Comparison of ENCODE assay signal across 1 cellular context in genomic region chr1:67916439-67916886, GRCh38.
TF ChIP-seq lines count a peak whose summit lies in the region.

No MANE protein-coding gene starts in this region.

TF ChIP-seq in K562, 482 proteins besides CTCF, POLR2A, EP300 and RAD21 (continued from another document and continues in another):
- no peak for TF ChIP-seq ATF3 (IDR thresholded peaks at IDR 0.05)
- TF ChIP-seq ATF3 (CRISPR knock-in tag; conservative IDR thresholded peaks at IDR 0.05) = no peak
- peak; percentile 75; the same call in 1 of the 2 replicates for TF ChIP-seq DMBX1 (CRISPR knock-in tag; IDR thresholded peaks at IDR 0.05; ENCODE audit: borderline replicate concordance)
- TF ChIP-seq CXXC5 (CRISPR knock-in tag; IDR thresholded peaks at IDR 0.05) = peak; percentile 56
- TF ChIP-seq ZFP36 (IDR thresholded peaks at IDR 0.05; ENCODE audit: low read depth, low read length, partially characterized antibody) = peak; percentile 12
- TF ChIP-seq ZNF699 (CRISPR knock-in tag; IDR thresholded peaks at IDR 0.05; ENCODE audit: insufficient replicate concordance) = no peak
- TF ChIP-seq HES1 (IDR thresholded peaks at IDR 0.05; ENCODE audit: low read depth) = 0 out of 2 replicates have a peak, but pooled peaks have one; percentile 41
- 0 out of 2 replicates have a peak, but pooled peaks have one; percentile 12 for TF ChIP-seq NFE2 (IDR thresholded peaks at IDR 0.05; ENCODE audit: low read depth)
- TF ChIP-seq FOXK2 (conservative IDR thresholded peaks at IDR 0.05 in 1 of 2, IDR thresholded peaks at IDR 0.05 in 1 of 2; ENCODE audit: low read depth in 2 of 2) = no peak
- TF ChIP-seq ZNF449 (CRISPR knock-in tag; IDR thresholded peaks at IDR 0.05) = peak; percentile 75; the same call in 1 of the 2 replicates
- TF ChIP-seq ZKSCAN3 (CRISPR knock-in tag; IDR thresholded peaks at IDR 0.05) = no peak
- TF ChIP-seq HNRNPK (IDR thresholded peaks at IDR 0.05; ENCODE audit: low read depth, low read length, poor library complexity, severe bottlenecking) = no peak
- TF ChIP-seq ZNF609 (CRISPR knock-in tag; IDR thresholded peaks at IDR 0.05; ENCODE audit: borderline replicate concordance) = no peak
- TF ChIP-seq POLR2H (tag; IDR thresholded peaks at IDR 0.05; ENCODE audit: low read depth) = no peak
- peak in 1 of 2 experiments; percentile 27 for TF ChIP-seq AFF1 (IDR thresholded peaks at IDR 0.05; ENCODE audit: low read depth in 1 of 2, partially characterized antibody in 2 of 2)
- no peak for TF ChIP-seq SRSF9 (IDR thresholded peaks at IDR 0.05; ENCODE audit: borderline replicate concordance, low read depth, low read length)
- peak; percentile 26; the same call in 1 of the 2 replicates for TF ChIP-seq REST (CRISPR knock-in tag; IDR thresholded peaks at IDR 0.05; ENCODE audit: low read depth)
- no peak for TF ChIP-seq ZNF75A (CRISPR knock-in tag; IDR thresholded peaks at IDR 0.05)
- TF ChIP-seq TAF9B (IDR thresholded peaks at IDR 0.05; ENCODE audit: partially characterized antibody) = no peak
- TF ChIP-seq EGR1 (conservative IDR thresholded peaks at IDR 0.05) = peak; percentile 61
- TF ChIP-seq HDAC2 (IDR thresholded peaks at IDR 0.05) = 0 out of 2 replicates have a peak, but pooled peaks have one; percentile 55
- TF ChIP-seq ZNF766 (CRISPR knock-in tag; conservative IDR thresholded peaks at IDR 0.05) = peak; percentile 99
- no peak for TF ChIP-seq ZNF124 (CRISPR knock-in tag; IDR thresholded peaks at IDR 0.05)
- TF ChIP-seq ZNF165 (CRISPR knock-in tag; IDR thresholded peaks at IDR 0.05; ENCODE audit: borderline replicate concordance) = peak; percentile 24; the same call in 1 of the 2 replicates
- no peak for TF ChIP-seq NR1H2 (CRISPR knock-in tag; IDR thresholded peaks at IDR 0.05)
- no peak for TF ChIP-seq ZNF282 (CRISPR knock-in tag; IDR thresholded peaks at IDR 0.05)
- peak; percentile 88; the same call in 1 of the 2 replicates for TF ChIP-seq CBX1 (IDR thresholded peaks at IDR 0.05; ENCODE audit: low read depth)
- peak; percentile 63 for TF ChIP-seq GABPA (tag; conservative IDR thresholded peaks at IDR 0.05; ENCODE audit: low read depth)
- TF ChIP-seq CAMTA2 (CRISPR knock-in tag; conservative IDR thresholded peaks at IDR 0.05) = no peak
- TF ChIP-seq RBM22 (IDR thresholded peaks at IDR 0.05; ENCODE audit: low read depth, low read length, poor library complexity, severe bottlenecking) = no peak
- TF ChIP-seq RERE (CRISPR knock-in tag; IDR thresholded peaks at IDR 0.05; ENCODE audit: borderline replicate concordance) = no peak
- no peak for TF ChIP-seq ZNF655 (CRISPR knock-in tag; IDR thresholded peaks at IDR 0.05)
- no peak for TF ChIP-seq ZC3H11A (IDR thresholded peaks at IDR 0.05; ENCODE audit: low read depth, low read length)
- TF ChIP-seq ZNF3 (CRISPR knock-in tag; IDR thresholded peaks at IDR 0.05) = no peak
- TF ChIP-seq CTBP1 (IDR thresholded peaks at IDR 0.05; ENCODE audit: borderline replicate concordance) = peak; percentile 87
- TF ChIP-seq KDM2B (CRISPR knock-in tag; IDR thresholded peaks at IDR 0.05) = no peak
- TF ChIP-seq NFRKB (IDR thresholded peaks at IDR 0.05; ENCODE audit: low read depth) = no peak
